Comparison of ENCODE assay signal across 1 cellular context in genomic region chr15:62783303-62783957, GRCh38.
TF ChIP-seq lines count a peak whose summit lies in the region.

No MANE protein-coding gene starts in this region.

TF ChIP-seq in GM23338, 12 proteins besides CTCF, POLR2A, EP300 and RAD21 (continued from another document):
- TF ChIP-seq ZNF462 (CRISPR knock-in tag; IDR thresholded peaks at IDR 0.05) (no peak), NANOG (IDR thresholded peaks at IDR 0.05; ENCODE audit: borderline replicate concordance) (no peak), EZH2phosphoT487 (IDR thresholded peaks at IDR 0.05; ENCODE audit: unreplicated experiment) (no peak), ETS1 (IDR thresholded peaks at IDR 0.05) (no peak), ZNF331 (CRISPR knock-in tag; IDR thresholded peaks at IDR 0.05; ENCODE audit: low read depth) (no peak)
